ENCODE assay signal across 11 cellular contexts in genomic region chr3:73614385-73614784, GRCh38. TPM values are rescaled to one million over a fixed set of nuclear protein-coding genes. Genes with fewer than 3 reads are reported as not detected.
A peak's percentile ranks its signal among the peaks of the same experiment; 100 is the strongest.
DNase-seq lines count a peak whose midpoint lies in the region; ATAC-seq and TF ChIP-seq lines count a peak whose summit lies in the region.
"Had no signal": no experiment of that assay in that cellular context is flagged by ENCODE, and none has a peak within 500 bp of the region (broad histone marks: within the 10 kb centered on the region; RNA-seq: fewer than 3 reads in every experiment).

No MANE protein-coding gene starts in this region.

- intact Hi-C loops in left cardiac atrium (cut with DNase I) (no loop called here), sciatic nerve (cut with DNase I) (no loop called here)

- in situ Hi-C loops in astrocyte of the cerebellum (cut with HindIII; ENCODE audit: low sequenced_read_pairs) = loop anchor here (25.0 kb wide), 1 partner anchor 102 kb away; no protein-coding TSS in a partner anchor

- H3K4me3 ChIP-seq in astrocyte of the cerebellum (ENCODE audit: low read depth, low read length) = no peak overlapping the region

- H3K36me3 Mint-ChIP-seq in activated naive CD8-positive, alpha-beta T cell treated with anti-CD3 and anti-CD28 coated beads, Interleukin-2, amount 50 U/mL, for 24 hours (ENCODE audit: low read depth) = no peaks in the 10 kb centered on the region

- no peaks in the 10 kb centered on the region for H3K4me1 Mint-ChIP-seq in activated naive CD8-positive, alpha-beta T cell treated with anti-CD3 and anti-CD28 coated beads, Interleukin-2, amount 50 U/mL, for 24 hours

- ATAC-seq in left cardiac atrium (peak; percentile 83 to 90), sciatic nerve (peak; percentile 91), HG03159 (IDR thresholded peaks at IDR 0.05; ENCODE audit: unreplicated experiment) (no peak)
- no peak for ATAC-seq in activated naive CD8-positive, alpha-beta T cell treated with anti-CD3 and anti-CD28 coated beads, Interleukin-2, amount 50 U/mL, for 24 hours

- no peak for TF ChIP-seq CTCF in astrocyte of the cerebellum (IDR thresholded peaks at IDR 0.05; ENCODE audit: low read depth, low read length, missing control alignments)

- H3K9me3 Mint-ChIP-seq in activated naive CD8-positive, alpha-beta T cell treated with anti-CD3 and anti-CD28 coated beads, Interleukin-2, amount 50 U/mL, for 24 hours = no peaks in the 10 kb centered on the region

- no peak overlapping the region for H3K27ac Mint-ChIP-seq in activated naive CD8-positive, alpha-beta T cell treated with anti-CD3 and anti-CD28 coated beads, Interleukin-2, amount 50 U/mL, for 24 hours

- DNase-seq in HCEC 1CT (peak; percentile 67), astrocyte of the cerebellum (ENCODE audit: low read depth) (peak; percentile 83), left cardiac atrium (peak; percentile 36), sciatic nerve (ENCODE audit: low spot score) (no peak), HK-2 (ENCODE audit: unreplicated experiment) (no peak), NCI-H345 treated with DMSO at 0.1 percent for 48 hours (lab: John Stamatoyannopoulos, UW; ENCODE audit: unreplicated experiment) (no peak)
- no peak for DNase-seq in activated naive CD8-positive, alpha-beta T cell treated with anti-CD3 and anti-CD28 coated beads, Interleukin-2, amount 50 U/mL, for 24 hours
- DNase-seq: activated naive CD4-positive, alpha-beta T cell treated with anti-CD3 and anti-CD28 coated beads, Interleukin-2, amount 50 U/mL, for 16 hours; H7; NCI-H1694 had no signal

- H3K27me3 Mint-ChIP-seq in activated naive CD8-positive, alpha-beta T cell treated with anti-CD3 and anti-CD28 coated beads, Interleukin-2, amount 50 U/mL, for 24 hours = no peaks in the 10 kb centered on the region

- H3K4me3 Mint-ChIP-seq in activated naive CD8-positive, alpha-beta T cell treated with anti-CD3 and anti-CD28 coated beads, Interleukin-2, amount 50 U/mL, for 24 hours = no peak overlapping the region

RNA-seq across cellular contexts. Expression of gene PDZRN3, which starts 10.4 kb away (rescaled TPM):
- total RNA-seq in left cardiac atrium (10 to 100 TPM; 30.8 to 60.6 TPM), sciatic nerve (37.9 TPM)

Comparison
In these comparisons a context has a peak if more than half of its experiments do, and no peak if none do; other contexts are left out.
1. DNase-seq: peak in HCEC 1CT (single experiment), astrocyte of the cerebellum (single experiment) and left cardiac atrium (single experiment); none in sciatic nerve (single experiment), activated naive CD8-positive, alpha-beta T cell treated with anti-CD3 and anti-CD28 coated beads, Interleukin-2, amount 50 U/mL, for 24 hours (single experiment), HK-2 (single experiment) and NCI-H345 treated with DMSO at 0.1 percent for 48 hours (single experiment).
2. ATAC-seq: peak in left cardiac atrium (2 of 2) and sciatic nerve (single experiment); none in activated naive CD8-positive, alpha-beta T cell treated with anti-CD3 and anti-CD28 coated beads, Interleukin-2, amount 50 U/mL, for 24 hours (single experiment) and HG03159 (single experiment).